ENCODE assay signal across 1 cellular context in the genomic region with DNA sequence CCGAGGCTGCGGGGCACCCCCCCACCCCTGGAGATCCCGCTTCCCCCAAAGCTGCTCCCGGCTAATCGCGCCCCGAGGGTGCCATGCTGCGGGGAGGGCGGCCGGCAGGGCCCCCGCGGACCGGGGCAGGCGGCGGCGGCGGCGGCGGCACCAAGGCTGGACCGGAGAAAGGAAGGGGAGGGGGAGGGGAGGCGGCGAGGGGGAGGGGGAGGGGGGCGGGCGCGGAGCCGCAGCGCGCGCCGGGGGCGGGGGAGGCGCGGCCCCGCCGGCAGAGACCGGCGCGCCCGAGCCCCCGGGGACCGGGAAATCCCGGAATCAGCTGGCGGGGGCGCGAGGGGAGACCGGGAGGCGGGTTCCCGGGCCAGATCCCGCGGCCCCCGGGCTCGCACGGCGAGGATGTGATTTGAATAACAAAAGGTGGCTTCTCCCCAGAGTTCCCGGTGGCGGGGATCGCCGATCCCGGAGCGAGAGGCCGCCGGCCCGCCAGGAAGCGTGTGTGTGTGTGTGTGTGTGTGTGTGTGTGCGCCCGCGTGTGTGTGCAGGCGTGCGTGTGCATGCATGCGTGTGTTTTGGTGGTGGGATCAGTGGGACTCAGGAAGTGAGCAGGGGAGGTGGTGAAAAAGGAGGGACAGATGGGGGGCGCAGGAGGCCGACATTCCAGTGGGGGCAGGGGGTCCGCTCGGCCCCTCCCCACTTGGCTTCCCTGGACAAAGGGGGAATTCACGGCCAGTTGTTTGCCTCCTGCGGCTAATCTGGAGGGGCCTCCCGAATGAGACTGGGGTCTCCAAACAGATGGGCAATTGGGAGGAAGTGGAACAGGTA.
A peak's percentile ranks its signal among the peaks of the same experiment; 100 is the strongest.
TF ChIP-seq lines count a peak whose summit lies in the region.

No MANE protein-coding gene starts in this region.

TF ChIP-seq in HepG2, 621 proteins besides CTCF, POLR2A, EP300 and RAD21 (continued from another document and continues in another):
- TF ChIP-seq, protein P1, sequence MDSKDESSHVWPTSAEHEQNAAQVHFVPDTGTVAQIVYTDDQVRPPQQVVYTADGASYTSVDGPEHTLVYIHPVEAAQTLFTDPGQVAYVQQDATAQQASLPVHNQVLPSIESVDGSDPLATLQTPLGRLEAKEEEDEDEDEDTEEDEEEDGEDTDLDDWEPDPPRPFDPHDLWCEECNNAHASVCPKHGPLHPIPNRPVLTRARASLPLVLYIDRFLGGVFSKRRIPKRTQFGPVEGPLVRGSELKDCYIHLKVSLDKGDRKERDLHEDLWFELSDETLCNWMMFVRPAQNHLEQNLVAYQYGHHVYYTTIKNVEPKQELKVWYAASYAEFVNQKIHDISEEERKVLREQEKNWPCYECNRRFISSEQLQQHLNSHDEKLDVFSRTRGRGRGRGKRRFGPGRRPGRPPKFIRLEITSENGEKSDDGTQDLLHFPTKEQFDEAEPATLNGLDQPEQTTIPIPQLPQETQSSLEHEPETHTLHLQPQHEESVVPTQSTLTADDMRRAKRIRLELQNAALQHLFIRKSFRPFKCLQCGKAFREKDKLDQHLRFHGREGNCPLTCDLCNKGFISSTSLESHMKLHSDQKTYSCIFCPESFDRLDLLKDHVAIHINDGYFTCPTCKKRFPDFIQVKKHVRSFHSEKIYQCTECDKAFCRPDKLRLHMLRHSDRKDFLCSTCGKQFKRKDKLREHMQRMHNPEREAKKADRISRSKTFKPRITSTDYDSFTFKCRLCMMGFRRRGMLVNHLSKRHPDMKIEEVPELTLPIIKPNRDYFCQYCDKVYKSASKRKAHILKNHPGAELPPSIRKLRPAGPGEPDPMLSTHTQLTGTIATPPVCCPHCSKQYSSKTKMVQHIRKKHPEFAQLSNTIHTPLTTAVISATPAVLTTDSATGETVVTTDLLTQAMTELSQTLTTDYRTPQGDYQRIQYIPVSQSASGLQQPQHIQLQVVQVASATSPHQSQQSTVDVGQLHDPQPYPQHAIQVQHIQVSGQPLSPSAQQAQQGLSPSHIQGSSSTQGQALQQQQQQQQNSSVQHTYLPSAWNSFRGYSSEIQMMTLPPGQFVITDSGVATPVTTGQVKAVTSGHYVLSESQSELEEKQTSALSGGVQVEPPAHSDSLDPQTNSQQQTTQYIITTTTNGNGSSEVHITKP (CRISPR knock-in tag; IDR thresholded peaks at IDR 0.05; ENCODE audit: low read depth) = no peak
- no peak for TF ChIP-seq TSC22D2 (CRISPR knock-in tag; IDR thresholded peaks at IDR 0.05; ENCODE audit: borderline replicate concordance)
- no peak for TF ChIP-seq YY1 (IDR thresholded peaks at IDR 0.05; ENCODE audit: insufficient read depth, insufficient replicate concordance, low read depth, low read length)
- peak; percentile 63 for TF ChIP-seq HNRNPK (IDR thresholded peaks at IDR 0.05; ENCODE audit: low read depth, low read length, poor library complexity, severe bottlenecking)
- no peak for TF ChIP-seq CEBPB (IDR thresholded peaks at IDR 0.05; ENCODE audit: borderline replicate concordance, low read depth, low read length)
- TF ChIP-seq HDAC1 (CRISPR knock-in tag; IDR thresholded peaks at IDR 0.05) = peak; percentile 52; the same call in 1 of the 2 replicates
- TF ChIP-seq FOXK2 (IDR thresholded peaks at IDR 0.05) = no peak
- TF ChIP-seq, protein P2, sequence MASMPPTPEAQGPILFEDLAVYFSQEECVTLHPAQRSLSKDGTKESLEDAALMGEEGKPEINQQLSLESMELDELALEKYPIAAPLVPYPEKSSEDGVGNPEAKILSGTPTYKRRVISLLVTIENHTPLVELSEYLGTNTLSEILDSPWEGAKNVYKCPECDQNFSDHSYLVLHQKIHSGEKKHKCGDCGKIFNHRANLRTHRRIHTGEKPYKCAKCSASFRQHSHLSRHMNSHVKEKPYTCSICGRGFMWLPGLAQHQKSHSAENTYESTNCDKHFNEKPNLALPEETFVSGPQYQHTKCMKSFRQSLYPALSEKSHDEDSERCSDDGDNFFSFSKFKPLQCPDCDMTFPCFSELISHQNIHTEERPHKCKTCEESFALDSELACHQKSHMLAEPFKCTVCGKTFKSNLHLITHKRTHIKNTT (CRISPR knock-in tag; IDR thresholded peaks at IDR 0.05) = no peak
- no peak for TF ChIP-seq E2F1 (CRISPR knock-in tag; IDR thresholded peaks at IDR 0.05)
- no peak for TF ChIP-seq FOXC1 (CRISPR knock-in tag; IDR thresholded peaks at IDR 0.05; ENCODE audit: borderline replicate concordance)
- TF ChIP-seq NCOA1 (CRISPR knock-in tag; IDR thresholded peaks at IDR 0.05) = no peak
- no peak for TF ChIP-seq ZNF232 (CRISPR knock-in tag; IDR thresholded peaks at IDR 0.05; ENCODE audit: borderline replicate concordance)
- TF ChIP-seq ZNF512B (CRISPR knock-in tag; IDR thresholded peaks at IDR 0.05; ENCODE audit: borderline replicate concordance) = 0 out of 2 replicates have a peak, but pooled peaks have one; percentile 31
- 0 out of 2 replicates have a peak, but pooled peaks have one; percentile 39 for TF ChIP-seq ARNTL (CRISPR knock-in tag; IDR thresholded peaks at IDR 0.05)
- no peak for TF ChIP-seq ZNF780A (CRISPR knock-in tag; IDR thresholded peaks at IDR 0.05)
- TF ChIP-seq, protein P3, sequence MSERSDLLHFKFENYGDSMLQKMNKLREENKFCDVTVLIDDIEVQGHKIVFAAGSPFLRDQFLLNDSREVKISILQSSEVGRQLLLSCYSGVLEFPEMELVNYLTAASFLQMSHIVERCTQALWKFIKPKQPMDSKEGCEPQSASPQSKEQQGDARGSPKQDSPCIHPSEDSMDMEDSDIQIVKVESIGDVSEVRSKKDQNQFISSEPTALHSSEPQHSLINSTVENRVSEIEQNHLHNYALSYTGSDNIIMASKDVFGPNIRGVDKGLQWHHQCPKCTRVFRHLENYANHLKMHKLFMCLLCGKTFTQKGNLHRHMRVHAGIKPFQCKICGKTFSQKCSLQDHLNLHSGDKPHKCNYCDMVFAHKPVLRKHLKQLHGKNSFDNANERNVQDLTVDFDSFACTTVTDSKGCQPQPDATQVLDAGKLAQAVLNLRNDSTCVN (CRISPR knock-in tag; IDR thresholded peaks at IDR 0.05; ENCODE audit: borderline replicate concordance) = no peak
- TF ChIP-seq HNRNPLL (IDR thresholded peaks at IDR 0.05; ENCODE audit: low read depth, low read length, poor library complexity, severe bottlenecking) = peak; percentile 41
- TF ChIP-seq, protein P4, sequence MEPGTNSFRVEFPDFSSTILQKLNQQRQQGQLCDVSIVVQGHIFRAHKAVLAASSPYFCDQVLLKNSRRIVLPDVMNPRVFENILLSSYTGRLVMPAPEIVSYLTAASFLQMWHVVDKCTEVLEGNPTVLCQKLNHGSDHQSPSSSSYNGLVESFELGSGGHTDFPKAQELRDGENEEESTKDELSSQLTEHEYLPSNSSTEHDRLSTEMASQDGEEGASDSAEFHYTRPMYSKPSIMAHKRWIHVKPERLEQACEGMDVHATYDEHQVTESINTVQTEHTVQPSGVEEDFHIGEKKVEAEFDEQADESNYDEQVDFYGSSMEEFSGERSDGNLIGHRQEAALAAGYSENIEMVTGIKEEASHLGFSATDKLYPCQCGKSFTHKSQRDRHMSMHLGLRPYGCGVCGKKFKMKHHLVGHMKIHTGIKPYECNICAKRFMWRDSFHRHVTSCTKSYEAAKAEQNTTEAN (CRISPR knock-in tag; conservative IDR thresholded peaks at IDR 0.05) = peak; percentile 50; the same call in 1 of the 2 replicates
- no peak for TF ChIP-seq POLR2AphosphoS2 (IDR thresholded peaks at IDR 0.05; ENCODE audit: low read depth, low read length)
- TF ChIP-seq ETV5 (CRISPR knock-in tag; IDR thresholded peaks at IDR 0.05; ENCODE audit: borderline replicate concordance) = no peak
- TF ChIP-seq, protein P5, sequence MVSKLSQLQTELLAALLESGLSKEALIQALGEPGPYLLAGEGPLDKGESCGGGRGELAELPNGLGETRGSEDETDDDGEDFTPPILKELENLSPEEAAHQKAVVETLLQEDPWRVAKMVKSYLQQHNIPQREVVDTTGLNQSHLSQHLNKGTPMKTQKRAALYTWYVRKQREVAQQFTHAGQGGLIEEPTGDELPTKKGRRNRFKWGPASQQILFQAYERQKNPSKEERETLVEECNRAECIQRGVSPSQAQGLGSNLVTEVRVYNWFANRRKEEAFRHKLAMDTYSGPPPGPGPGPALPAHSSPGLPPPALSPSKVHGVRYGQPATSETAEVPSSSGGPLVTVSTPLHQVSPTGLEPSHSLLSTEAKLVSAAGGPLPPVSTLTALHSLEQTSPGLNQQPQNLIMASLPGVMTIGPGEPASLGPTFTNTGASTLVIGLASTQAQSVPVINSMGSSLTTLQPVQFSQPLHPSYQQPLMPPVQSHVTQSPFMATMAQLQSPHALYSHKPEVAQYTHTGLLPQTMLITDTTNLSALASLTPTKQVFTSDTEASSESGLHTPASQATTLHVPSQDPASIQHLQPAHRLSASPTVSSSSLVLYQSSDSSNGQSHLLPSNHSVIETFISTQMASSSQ (IDR thresholded peaks at IDR 0.05; ENCODE audit: low read depth) = no peak
- TF ChIP-seq, protein P5 (CRISPR knock-in tag; IDR thresholded peaks at IDR 0.05; ENCODE audit: borderline replicate concordance) = no peak
- no peak for TF ChIP-seq XBP1 (CRISPR knock-in tag; IDR thresholded peaks at IDR 0.05)
- TF ChIP-seq ZNF790 (CRISPR knock-in tag; IDR thresholded peaks at IDR 0.05; ENCODE audit: borderline replicate concordance) = no peak
- no peak for TF ChIP-seq ATF6 (CRISPR knock-in tag; conservative IDR thresholded peaks at IDR 0.05)
- TF ChIP-seq ZNF781 (CRISPR knock-in tag; IDR thresholded peaks at IDR 0.05; ENCODE audit: borderline replicate concordance, not compliant biosample characterization) = no peak
- TF ChIP-seq ZNF709 (CRISPR knock-in tag; IDR thresholded peaks at IDR 0.05) = no peak
- no peak for TF ChIP-seq TOE1 (CRISPR knock-in tag; IDR thresholded peaks at IDR 0.05)
- TF ChIP-seq, protein P6, sequence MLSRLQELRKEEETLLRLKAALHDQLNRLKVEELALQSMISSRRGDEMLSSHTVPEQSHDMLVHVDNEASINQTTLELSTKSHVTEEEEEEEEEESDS (CRISPR knock-in tag; IDR thresholded peaks at IDR 0.05; ENCODE audit: borderline replicate concordance) = peak; percentile 24; the same call in 1 of the 2 replicates
- TF ChIP-seq ZBTB25 (CRISPR knock-in tag; IDR thresholded peaks at IDR 0.05) = no peak
